28 cellular contexts compared by ENCODE assay signal in genomic region chr19:6906559-6906958, GRCh38.
"Had no signal": no experiment of that assay in that cellular context is flagged by ENCODE, and none has a peak within 500 bp of the region (broad histone marks: within the 10 kb centered on the region; RNA-seq: fewer than 3 reads in every experiment).

No MANE protein-coding gene starts in this region.

- H3K9me3 ChIP-seq: pancreas, prostate gland had no signal

- ATAC-seq: left colon; left lung; lower lobe of right lung; naive thymus-derived CD8-positive, alpha-beta T cell; pancreas; right cardiac atrium; sciatic nerve; stimulated activated naive B cell treated with anti-CD40 and anti-IgM and Interleukin-4, amounts not matched to agents 10 μg/mL and 1 μg/mL and 100 μg/mL, for 72 hours; stimulated activated naive CD8-positive, alpha-beta T cell treated with anti-CD3 and anti-CD28 coated beads, Interleukin-15, Interleukin-2, amounts not matched to agents 100 U/mL and 50 U/mL, for 24 hours had no signal

- H3K4me3 ChIP-seq: left lung, lower lobe of right lung, pancreas, prostate gland, skin epidermis, stomach, suprapubic skin, thoracic aorta, tibial artery, uterus had no signal

- H3K4me1 ChIP-seq: left lung, lower lobe of right lung, pancreas, prostate gland, stomach, suprapubic skin, tibial artery, uterus had no signal

- DNase-seq: hypothalamus; immature natural killer cell; kidney; left colon; left lung; lower lobe of right lung; mammary epithelial cell; mesenchymal stem cell; naive thymus-derived CD8-positive, alpha-beta T cell; nucleus accumbens; pancreas; posterior cingulate gyrus; retina; right cardiac atrium; stimulated activated CD4-positive, alpha-beta T cell treated with anti-CD3 and anti-CD28 coated beads, Interleukin-12 subunit alpha, Interleukin-12 subunit beta, amount 100 ng/mL, for 4 hours; stimulated activated CD4-positive, alpha-beta T cell treated with anti-CD3 and anti-CD28 coated beads, Interleukin-15, amount 100 ng/mL, for 24 hours; stimulated activated CD4-positive, alpha-beta T cell treated with anti-CD3 and anti-CD28 coated beads, Interleukin-2, amount 100 ng/mL, for 24 hours; stimulated activated CD4-positive, alpha-beta T cell treated with anti-CD3 and anti-CD28 coated beads, Interleukin-4, amount 100 ng/mL, for 1 hour; stimulated activated naive B cell treated with anti-CD40 and anti-IgM and Interleukin-4, amounts not matched to agents 10 μg/mL and 1 μg/mL and 100 μg/mL, for 72 hours; stimulated activated naive CD8-positive, alpha-beta T cell treated with anti-CD3 and anti-CD28 coated beads, Interleukin-15, Interleukin-2, amounts not matched to agents 100 U/mL and 50 U/mL, for 24 hours; stomach; tibial artery; uterus had no signal

- H3K27ac ChIP-seq: left lung, lower lobe of right lung, pancreas, prostate gland, skin epidermis, stomach, suprapubic skin, thoracic aorta, tibial artery, uterus had no signal

- H3K36me3 ChIP-seq: lower lobe of right lung, pancreas, prostate gland, stomach, suprapubic skin, thoracic aorta, tibial artery, uterus had no signal

- H3K27me3 ChIP-seq: suprapubic skin, tibial artery, uterus had no signal
